Comparison of ENCODE assay signal across 13 cellular contexts in the genomic region with DNA sequence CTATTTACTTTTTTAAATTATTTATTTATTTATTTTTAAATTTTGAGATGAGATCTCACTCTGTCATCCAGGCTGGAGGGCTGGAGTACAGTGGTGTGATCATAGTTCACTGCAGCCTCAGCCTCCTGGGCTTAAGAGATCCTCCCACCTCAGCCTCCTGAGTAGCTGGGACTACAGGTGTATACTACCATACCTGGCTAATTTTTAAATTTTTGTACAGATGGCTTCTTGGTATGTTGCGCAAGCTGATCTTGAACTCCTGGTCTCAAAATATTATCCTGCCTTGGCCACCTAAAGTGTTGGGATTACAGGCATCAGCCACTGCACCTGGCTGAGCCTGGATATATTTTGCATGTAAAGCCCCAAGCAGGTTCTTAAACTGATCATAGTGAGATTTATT.
"Had no signal": no experiment of that assay in that cellular context is flagged by ENCODE, and none has a peak within 500 bp of the region (broad histone marks: within the 10 kb centered on the region; RNA-seq: fewer than 3 reads in every experiment).

No MANE protein-coding gene starts in this region.

- H3K27me3 Mint-ChIP-seq: activated CD4-positive, alpha-beta T cell treated with anti-CD3 and anti-CD28 coated beads, Interleukin-2, amount 10 ng/mL, durations not matched to agents 7 days and 5 days; activated naive CD4-positive, alpha-beta T cell treated with anti-CD3 and anti-CD28 coated beads, Interleukin-2, amount 50 U/mL, for 24 hours had no signal

- H3K36me3 ChIP-seq: tibial artery, vagina had no signal

- H3K27me3 ChIP-seq: body of pancreas, tibial artery, vagina had no signal

- H3K9me3 Mint-ChIP-seq: activated CD4-positive, alpha-beta T cell treated with anti-CD3 and anti-CD28 coated beads, Interleukin-2, amount 10 ng/mL, durations not matched to agents 7 days and 5 days; activated naive CD4-positive, alpha-beta T cell treated with anti-CD3 and anti-CD28 coated beads, Interleukin-2, amount 50 U/mL, for 24 hours; neural crest cell; T-helper 1 cell treated with Interleukin-12 subunit alpha and Interleukin-12 subunit beta and Interleukin-4 antibody, amounts not matched to agents 30 μg/mL and 1 μg/mL, for 36 hours had no signal

- DNase-seq: activated CD4-positive, alpha-beta T cell treated with anti-CD3 and anti-CD28 coated beads, Interleukin-2, amount 10 ng/mL, durations not matched to agents 7 days and 5 days; activated CD4-positive, CD25-positive, alpha-beta regulatory T cell; activated T-cell treated with anti-CD3 and anti-CD28 coated beads, Interleukin-2, amount 50 U/mL, for 1 hour; amniotic stem cell; body of pancreas; glutamatergic neuron; mesenchymal stem cell; stimulated activated CD4-positive, alpha-beta T cell treated with anti-CD3 and anti-CD28 coated beads, Interleukin-4, amount 100 ng/mL, for 4 hours; tibial artery had no signal

- H3K4me3 Mint-ChIP-seq: activated CD4-positive, alpha-beta T cell treated with anti-CD3 and anti-CD28 coated beads, Interleukin-2, amount 10 ng/mL, durations not matched to agents 7 days and 5 days; neural crest cell; T-helper 1 cell treated with Interleukin-12 subunit alpha and Interleukin-12 subunit beta and Interleukin-4 antibody, amounts not matched to agents 30 μg/mL and 1 μg/mL, for 36 hours had no signal

- H3K27ac Mint-ChIP-seq: activated naive CD4-positive, alpha-beta T cell treated with anti-CD3 and anti-CD28 coated beads, Interleukin-2, amount 50 U/mL, for 24 hours; T-helper 1 cell treated with Interleukin-12 subunit alpha and Interleukin-12 subunit beta and Interleukin-4 antibody, amounts not matched to agents 30 μg/mL and 1 μg/mL, for 36 hours had no signal

- ATAC-seq: body of pancreas had no signal

- H3K4me3 ChIP-seq: body of pancreas, tibial artery, vagina had no signal

- H3K9me3 ChIP-seq: body of pancreas, tibial artery, vagina had no signal
